ENCODE assay signal across 34 cellular contexts in the genomic region with DNA sequence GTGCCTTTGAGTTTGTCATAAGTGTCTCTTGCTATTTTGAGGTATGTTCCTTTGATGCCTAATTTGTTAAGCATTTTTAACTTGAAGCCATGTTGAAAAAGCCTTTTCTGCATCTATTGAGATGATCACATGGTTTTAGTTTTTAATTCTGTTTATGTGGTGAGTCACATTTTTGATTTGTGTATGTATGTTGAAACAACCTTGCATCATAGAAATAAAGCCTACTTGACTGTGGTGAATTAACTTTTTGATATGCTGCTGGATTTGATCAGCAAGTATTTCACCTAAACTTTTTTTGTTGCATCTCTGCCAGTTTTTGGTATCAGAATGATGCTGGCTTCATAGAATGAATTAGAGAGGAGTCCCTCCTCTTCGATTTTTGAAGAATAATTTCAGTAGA.
"Had no signal": no experiment of that assay in that cellular context is flagged by ENCODE, and none has a peak within 500 bp of the region (broad histone marks: within the 10 kb centered on the region; RNA-seq: fewer than 3 reads in every experiment).

No MANE protein-coding gene starts in this region.

- H3K4me3 Mint-ChIP-seq: activated CD4-positive, alpha-beta T cell treated with anti-CD3 and anti-CD28 coated beads, Interleukin-2, amount 10 ng/mL, durations not matched to agents 7 days and 5 days; activated CD8-positive, alpha-beta memory T cell treated with anti-CD3 and anti-CD28 coated beads, Interleukin-2, amount 10 ng/mL, durations not matched to agents 7 days and 5 days; activated CD8-positive, alpha-beta T cell treated with anti-CD3 and anti-CD28 coated beads for 36 hours; activated naive CD4-positive, alpha-beta T cell treated with anti-CD3 and anti-CD28 coated beads, Interleukin-2, amount 50 U/mL, for 24 hours; effector memory CD8-positive, alpha-beta T cell; immature natural killer cell; naive thymus-derived CD4-positive, alpha-beta T cell; neural crest cell; stimulated activated memory B cell treated with anti-CD40 and anti-IgM and Interleukin-4, amounts not matched to agents 10 μg/mL and 1 μg/mL and 100 μg/mL, for 72 hours; T-helper 2 cell treated with Interferon-gamma antibody and Interleukin-4, amounts not matched to agents 5 μg/mL and 100 μg/mL, for 36 hours had no signal

- H3K27ac Mint-ChIP-seq: activated CD4-positive, alpha-beta T cell treated with anti-CD3 and anti-CD28 coated beads, Interleukin-2, amount 10 ng/mL, durations not matched to agents 7 days and 5 days; activated CD8-positive, alpha-beta memory T cell treated with anti-CD3 and anti-CD28 coated beads, Interleukin-2, amount 10 ng/mL, durations not matched to agents 7 days and 5 days; activated CD8-positive, alpha-beta T cell treated with anti-CD3 and anti-CD28 coated beads for 36 hours; activated naive CD4-positive, alpha-beta T cell treated with anti-CD3 and anti-CD28 coated beads, Interleukin-2, amount 50 U/mL, for 24 hours; effector memory CD8-positive, alpha-beta T cell; immature natural killer cell; naive thymus-derived CD4-positive, alpha-beta T cell; stimulated activated memory B cell treated with anti-CD40 and anti-IgM and Interleukin-4, amounts not matched to agents 10 μg/mL and 1 μg/mL and 100 μg/mL, for 72 hours; T-helper 2 cell treated with Interferon-gamma antibody and Interleukin-4, amounts not matched to agents 5 μg/mL and 100 μg/mL, for 36 hours had no signal

- H3K9me3 ChIP-seq: uterus had no signal

- H3K27me3 ChIP-seq: ascending aorta, brain microvascular endothelial cell, esophagus muscularis mucosa, hepatocyte, left lung, stomach, uterus had no signal

- H3K27me3 Mint-ChIP-seq: activated CD4-positive, alpha-beta T cell treated with anti-CD3 and anti-CD28 coated beads, Interleukin-2, amount 10 ng/mL, durations not matched to agents 7 days and 5 days; activated CD8-positive, alpha-beta memory T cell treated with anti-CD3 and anti-CD28 coated beads, Interleukin-2, amount 10 ng/mL, durations not matched to agents 7 days and 5 days; activated CD8-positive, alpha-beta T cell treated with anti-CD3 and anti-CD28 coated beads for 36 hours; activated naive CD4-positive, alpha-beta T cell treated with anti-CD3 and anti-CD28 coated beads, Interleukin-2, amount 50 U/mL, for 24 hours; effector memory CD8-positive, alpha-beta T cell; naive thymus-derived CD4-positive, alpha-beta T cell; stimulated activated memory B cell treated with anti-CD40 and anti-IgM and Interleukin-4, amounts not matched to agents 10 μg/mL and 1 μg/mL and 100 μg/mL, for 72 hours had no signal

- H3K36me3 Mint-ChIP-seq: activated CD8-positive, alpha-beta memory T cell treated with anti-CD3 and anti-CD28 coated beads, Interleukin-2, amount 10 ng/mL, durations not matched to agents 7 days and 5 days; activated naive CD4-positive, alpha-beta T cell treated with anti-CD3 and anti-CD28 coated beads, Interleukin-2, amount 50 U/mL, for 24 hours; immature natural killer cell; stimulated activated memory B cell treated with anti-CD40 and anti-IgM and Interleukin-4, amounts not matched to agents 10 μg/mL and 1 μg/mL and 100 μg/mL, for 72 hours had no signal

- H3K4me1 Mint-ChIP-seq: activated CD4-positive, alpha-beta T cell treated with anti-CD3 and anti-CD28 coated beads, Interleukin-2, amount 10 ng/mL, durations not matched to agents 7 days and 5 days; activated CD8-positive, alpha-beta memory T cell treated with anti-CD3 and anti-CD28 coated beads, Interleukin-2, amount 10 ng/mL, durations not matched to agents 7 days and 5 days; activated naive CD4-positive, alpha-beta T cell treated with anti-CD3 and anti-CD28 coated beads, Interleukin-2, amount 50 U/mL, for 24 hours; immature natural killer cell; naive thymus-derived CD4-positive, alpha-beta T cell; stimulated activated memory B cell treated with anti-CD40 and anti-IgM and Interleukin-4, amounts not matched to agents 10 μg/mL and 1 μg/mL and 100 μg/mL, for 72 hours had no signal

- H3K4me3 ChIP-seq: ascending aorta, dorsolateral prefrontal cortex, esophagus muscularis mucosa, hepatocyte, left lung, lung, smooth muscle cell, stomach, uterus had no signal

- ATAC-seq: activated CD8-positive, alpha-beta memory T cell treated with anti-CD3 and anti-CD28 coated beads, Interleukin-2, amount 10 ng/mL, durations not matched to agents 7 days and 5 days; activated CD8-positive, alpha-beta T cell treated with anti-CD3 and anti-CD28 coated beads for 36 hours; effector memory CD8-positive, alpha-beta T cell; left lung; naive thymus-derived CD4-positive, alpha-beta T cell; sciatic nerve; stimulated activated memory B cell treated with anti-CD40 and anti-IgM and Interleukin-4, amounts not matched to agents 10 μg/mL and 1 μg/mL and 100 μg/mL, for 72 hours had no signal

- H3K27ac ChIP-seq: ascending aorta, brain microvascular endothelial cell, dorsolateral prefrontal cortex, esophagus muscularis mucosa, hepatocyte, left lung, stomach, uterus, VCaP had no signal

- H3K36me3 ChIP-seq: ascending aorta, brain microvascular endothelial cell, esophagus muscularis mucosa, left lung, stomach, uterus had no signal

- FAIRE-seq: colon, endothelial cell of umbilical vein had no signal

- H3K4me1 ChIP-seq: ascending aorta, esophagus muscularis mucosa, left lung, stomach, uterus had no signal

- DNase-seq: activated CD4-positive, alpha-beta T cell treated with anti-CD3 and anti-CD28 coated beads, Interleukin-2, amount 10 ng/mL, durations not matched to agents 7 days and 5 days; activated CD4-positive, CD25-positive, alpha-beta regulatory T cell treated with anti-CD3 and anti-CD28 coated beads, Interleukin-2, amount 50 U/mL, for 72 hours; activated CD8-positive, alpha-beta memory T cell treated with anti-CD3 and anti-CD28 coated beads, Interleukin-2, amount 10 ng/mL, durations not matched to agents 7 days and 5 days; activated CD8-positive, alpha-beta T cell treated with anti-CD3 and anti-CD28 coated beads for 36 hours; activated gamma-delta T cell treated with Interleukin-2 at 50 U/mL for 16 hours; activated T-cell treated with anti-CD3 and anti-CD28 coated beads for 4 hours; brain microvascular endothelial cell; central memory CD4-positive, alpha-beta T cell; dorsolateral prefrontal cortex; effector memory CD8-positive, alpha-beta T cell; foreskin melanocyte; glutamatergic neuron; immature natural killer cell; kidney glomerular epithelial cell; left lung; naive thymus-derived CD4-positive, alpha-beta T cell; posterior cingulate gyrus; stimulated activated CD4-positive, alpha-beta T cell treated with anti-CD3 and anti-CD28 coated beads, Interleukin-15, amount 100 ng/mL, for 24 hours; stomach; trophoblast cell; uterus had no signal
